In the genomic region with DNA sequence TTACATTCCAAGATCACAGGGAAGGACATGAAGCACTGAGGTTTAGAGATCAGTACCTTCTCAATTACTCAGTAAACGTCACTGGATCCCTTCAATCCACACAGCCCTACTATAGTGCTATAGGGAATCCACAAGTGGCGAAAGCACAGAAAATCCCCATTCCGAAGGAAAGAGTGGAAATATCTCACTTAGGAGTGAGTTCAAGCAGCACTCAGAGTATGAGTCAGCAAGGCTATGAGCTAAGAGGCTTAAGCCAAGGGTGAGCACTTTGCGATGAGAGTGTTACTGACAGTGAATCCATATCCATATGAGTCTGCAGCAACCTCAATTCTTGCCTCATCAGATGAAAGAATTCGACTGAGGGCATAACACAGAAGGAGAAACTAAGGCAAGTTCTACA, we compare ENCODE assay signal across 20 cellular contexts.
"Had no signal": no experiment of that assay in that cellular context is flagged by ENCODE, and none has a peak within 500 bp of the region (broad histone marks: within the 10 kb centered on the region; RNA-seq: fewer than 3 reads in every experiment).

No MANE protein-coding gene starts in this region.

- H3K4me1 ChIP-seq: esophagus muscularis mucosa, gastroesophageal sphincter, heart right ventricle, right lobe of liver had no signal

- DNase-seq: activated CD4-positive, alpha-beta T cell treated with anti-CD3 and anti-CD28 coated beads, Interleukin-2, amount 10 ng/mL, durations not matched to agents 24 days and 14 days; activated CD8-positive, alpha-beta T cell treated with anti-CD3 and anti-CD28 coated beads, Interleukin-2, amount 10 ng/mL, durations not matched to agents 7 days and 5 days; activated naive CD4-positive, alpha-beta T cell treated with anti-CD3 and anti-CD28 coated beads for 36 hours; activated T-cell treated with anti-CD3 and anti-CD28 coated beads, Interleukin-2, amount 50 U/mL, for 24 hours; heart right ventricle; kidney glomerular epithelial cell; naive thymus-derived CD8-positive, alpha-beta T cell; ovary; right lobe of liver; small intestine; stimulated activated CD4-positive, alpha-beta T cell treated with anti-CD3 and anti-CD28 coated beads, Interleukin-15, amount 100 ng/mL, for 24 hours; stimulated activated CD4-positive, alpha-beta T cell treated with anti-CD3 and anti-CD28 coated beads, Interleukin-2, amount 100 ng/mL, for 48 hours; stimulated activated naive CD8-positive, alpha-beta T cell treated with anti-CD3 and anti-CD28 coated beads, Interleukin-15, amount 100 ng/mL, for 72 hours had no signal

- H3K27ac Mint-ChIP-seq: activated CD4-positive, alpha-beta T cell treated with anti-CD3 and anti-CD28 coated beads, Interleukin-2, amount 10 ng/mL, durations not matched to agents 24 days and 14 days; activated CD8-positive, alpha-beta T cell treated with anti-CD3 and anti-CD28 coated beads, Interleukin-2, amount 10 ng/mL, durations not matched to agents 7 days and 5 days; activated naive CD4-positive, alpha-beta T cell treated with anti-CD3 and anti-CD28 coated beads for 36 hours; activated T-cell treated with anti-CD3 and anti-CD28 coated beads, Interleukin-2, amount 50 U/mL, for 24 hours; brain; T-helper 2 cell treated with Interferon-gamma antibody and Interleukin-4, amounts not matched to agents 5 μg/mL and 100 μg/mL, for 36 hours; type B pancreatic cell had no signal

- H3K9me3 Mint-ChIP-seq: activated naive CD4-positive, alpha-beta T cell treated with anti-CD3 and anti-CD28 coated beads for 36 hours; central memory CD8-positive, alpha-beta T cell; stimulated activated naive CD8-positive, alpha-beta T cell treated with anti-CD3 and anti-CD28 coated beads, Interleukin-15, amount 100 ng/mL, for 72 hours; type B pancreatic cell had no signal

- H3K4me1 Mint-ChIP-seq: brain had no signal

- H3K27me3 Mint-ChIP-seq: activated CD4-positive, alpha-beta T cell treated with anti-CD3 and anti-CD28 coated beads, Interleukin-2, amount 10 ng/mL, durations not matched to agents 24 days and 14 days; central memory CD8-positive, alpha-beta T cell; naive thymus-derived CD8-positive, alpha-beta T cell; stimulated activated naive CD8-positive, alpha-beta T cell treated with anti-CD3 and anti-CD28 coated beads, Interleukin-15, amount 100 ng/mL, for 72 hours; type B pancreatic cell had no signal

- H3K27me3 ChIP-seq: esophagus muscularis mucosa, gastroesophageal sphincter, ovary, right lobe of liver had no signal

- H3K36me3 Mint-ChIP-seq: brain, type B pancreatic cell had no signal

- H3K4me3 ChIP-seq: coronary artery, esophagus muscularis mucosa, gastroesophageal sphincter, heart right ventricle, ovary, right lobe of liver had no signal

- H3K4me3 Mint-ChIP-seq: activated CD4-positive, alpha-beta T cell treated with anti-CD3 and anti-CD28 coated beads, Interleukin-2, amount 10 ng/mL, durations not matched to agents 24 days and 14 days; activated CD8-positive, alpha-beta T cell treated with anti-CD3 and anti-CD28 coated beads, Interleukin-2, amount 10 ng/mL, durations not matched to agents 7 days and 5 days; activated naive CD4-positive, alpha-beta T cell treated with anti-CD3 and anti-CD28 coated beads for 36 hours; activated T-cell treated with anti-CD3 and anti-CD28 coated beads, Interleukin-2, amount 50 U/mL, for 24 hours; brain; central memory CD8-positive, alpha-beta T cell; stimulated activated naive CD8-positive, alpha-beta T cell treated with anti-CD3 and anti-CD28 coated beads, Interleukin-15, amount 100 ng/mL, for 72 hours; T-helper 2 cell treated with Interferon-gamma antibody and Interleukin-4, amounts not matched to agents 5 μg/mL and 100 μg/mL, for 36 hours; type B pancreatic cell had no signal

- H3K9me3 ChIP-seq: esophagus muscularis mucosa, gastroesophageal sphincter, heart right ventricle, ovary, right lobe of liver had no signal

- H3K27ac ChIP-seq: coronary artery, esophagus muscularis mucosa, gastroesophageal sphincter, heart right ventricle, ovary, right lobe of liver had no signal

- ATAC-seq: activated CD8-positive, alpha-beta T cell treated with anti-CD3 and anti-CD28 coated beads, Interleukin-2, amount 10 ng/mL, durations not matched to agents 7 days and 5 days; gastroesophageal sphincter; heart right ventricle; naive thymus-derived CD8-positive, alpha-beta T cell; stimulated activated naive CD8-positive, alpha-beta T cell treated with anti-CD3 and anti-CD28 coated beads, Interleukin-15, amount 100 ng/mL, for 72 hours had no signal

- H3K36me3 ChIP-seq: esophagus muscularis mucosa, gastroesophageal sphincter, heart right ventricle, ovary, right lobe of liver had no signal
